In genomic region chr2:197294260-197294659, GRCh38 we compare ENCODE assay signal across 9 cellular contexts. TPM values are rescaled to one million over a fixed set of nuclear protein-coding genes. Genes with fewer than 3 reads are reported as not detected.
DNase-seq lines count a peak whose midpoint lies in the region; ATAC-seq, FAIRE-seq and TF ChIP-seq lines count a peak whose summit lies in the region.
"Had no signal": no experiment of that assay in that cellular context is flagged by ENCODE, and none has a peak within 500 bp of the region (broad histone marks: within the 10 kb centered on the region; RNA-seq: fewer than 3 reads in every experiment).

No MANE protein-coding gene starts in this region.

- peak overlapping the region; percentile 92 to 99 (median 97) for H3K27ac Mint-ChIP-seq in CD8-positive, alpha-beta memory T cell

- no peak for FAIRE-seq in HTR-8/SVneo (lab: Jason Lieb, UNC)

- H3K27ac ChIP-seq in CD8-positive, alpha-beta memory T cell (ENCODE audit: low read depth, low read length): no peak overlapping the region
- peak overlapping the region; percentile 23 to 53 for H3K27ac ChIP-seq in right atrium auricular region
- H3K27ac ChIP-seq in uterus: peak overlapping the region in 1 of 2 donors; percentile 29
- H3K27ac ChIP-seq: epithelial cell of prostate had no signal

- peaks cover 94% of the 10 kb centered on the region for H3K4me1 ChIP-seq in CD8-positive, alpha-beta memory T cell (ENCODE audit: insufficient read depth, low read length)
- H3K4me1 ChIP-seq in right atrium auricular region (peaks cover 0 to 26% of the 10 kb centered on the region in 2 donors), BE2C (no peaks in the 10 kb centered on the region), uterus (no peaks in the 10 kb centered on the region)

- no peaks in the 10 kb centered on the region for H3K27me3 ChIP-seq in CD8-positive, alpha-beta memory T cell (ENCODE audit: insufficient read depth, low read length, poor library complexity, severe bottlenecking)
- no peaks in the 10 kb centered on the region for H3K27me3 ChIP-seq in right atrium auricular region
- H3K27me3 ChIP-seq in BE2C: no peaks in the 10 kb centered on the region
- no peaks in the 10 kb centered on the region for H3K27me3 ChIP-seq in uterus

- H3K27me3 Mint-ChIP-seq in CD8-positive, alpha-beta memory T cell: no peaks in the 10 kb centered on the region

- H3K9me3 ChIP-seq in CD8-positive, alpha-beta memory T cell (ENCODE audit: low read length): no peaks in the 10 kb centered on the region
- H3K9me3 ChIP-seq in right atrium auricular region (no peaks in the 10 kb centered on the region), BE2C (no peaks in the 10 kb centered on the region), uterus (no peaks in the 10 kb centered on the region)

- H3K4me1 Mint-ChIP-seq in CD8-positive, alpha-beta memory T cell: peaks cover 93 to 97% (median 96%) of the 10 kb centered on the region in 3 donors

- POLR2A ChIA-PET in CD8-positive, alpha-beta memory T cell (lab: Charles Lee): interaction anchor here (1.1 to 2.1 kb wide), 4 partner anchors 9 to 87 kb away, joined by 4 to 20 read pairs (median 7); partner anchors contain the start of gene ANKRD44

- peaks cover 13 to 50% (median 24%) of the 10 kb centered on the region in 3 donors for H3K36me3 Mint-ChIP-seq in CD8-positive, alpha-beta memory T cell

- no peak for TF ChIP-seq CTCF in right atrium auricular region (IDR thresholded peaks at IDR 0.05)
- TF ChIP-seq CTCF in BE2C (IDR thresholded peaks at IDR 0.05; ENCODE audit: low read depth, low read length): no peak
- TF ChIP-seq CTCF in uterus (IDR thresholded peaks at IDR 0.05): no peak

- ATAC-seq in GM21447 (IDR thresholded peaks at IDR 0.05; ENCODE audit: unreplicated experiment): peak; percentile 42

- H3K4me3 Mint-ChIP-seq in CD8-positive, alpha-beta memory T cell: peak overlapping the region; percentile 60 to 92 (median 85)

- TF ChIP-seq POLR2A in uterus (IDR thresholded peaks at IDR 0.05): no peak

- DNase-seq in CD8-positive, alpha-beta memory T cell: peak in 3 of 5 donors; percentile 34 to 55 (median 50)
- DNase-seq in NAMALWA (ENCODE audit: low spot score): peak; percentile 60
- no peak for DNase-seq in right atrium auricular region (ENCODE audit: low spot score)
- DNase-seq in UCSD-AML1 (lab: John Stamatoyannopoulos, UW; ENCODE audit: unreplicated experiment): no peak
- DNase-seq in BE2C: no peak
- DNase-seq in uterus: no peak
- no peak for DNase-seq in HTR-8/SVneo (ENCODE audit: insufficient read length, low spot score)

- CTCF ChIA-PET in CD8-positive, alpha-beta memory T cell (lab: Charles Lee): interaction anchor here (1.0 to 2.4 kb wide), 6 partner anchors 8 to 99 kb away, joined by 3 to 11 read pairs (median 4); no protein-coding TSS in a partner anchor

- H3K4me3 ChIP-seq in CD8-positive, alpha-beta memory T cell (ENCODE audit: low read length): peak overlapping the region; percentile 13
- H3K4me3 ChIP-seq in right atrium auricular region (no peak overlapping the region), BE2C (ENCODE audit: low read depth, low read length) (no peak overlapping the region), uterus (no peak overlapping the region)

- intact Hi-C loops in uterus (cut with DNase I; ENCODE audit: low total_unique reads): no loop called here

- peaks cover 0 to 8% (median 0%) of the 10 kb centered on the region in 5 donors for H3K9me3 Mint-ChIP-seq in CD8-positive, alpha-beta memory T cell

- no peaks in the 10 kb centered on the region for H3K36me3 ChIP-seq in CD8-positive, alpha-beta memory T cell (ENCODE audit: insufficient read depth, low read length)
- H3K36me3 ChIP-seq in right atrium auricular region: no peaks in the 10 kb centered on the region
- no peaks in the 10 kb centered on the region for H3K36me3 ChIP-seq in BE2C
- H3K36me3 ChIP-seq in uterus: no peaks in the 10 kb centered on the region

RNA-seq across cellular contexts. Expression of gene ANKRD44, which starts 16.3 kb away (rescaled TPM):
- 100 to 1,000 TPM; 142 to 150 TPM for total RNA-seq in CD8-positive, alpha-beta memory T cell
- polyA plus RNA-seq in CD8-positive, alpha-beta memory T cell: 90.1 TPM
- total RNA-seq in right atrium auricular region (10 to 100 TPM in 1 of 2 donors, 1 to 10 TPM in 1; 7.0 to 10.1 TPM), uterus (10 to 100 TPM; 14.4 to 71.5 (median 23.2) TPM)
- 14.4 TPM for polyA plus RNA-seq in BE2C (2012; ENCODE audit: insufficient read depth, insufficient read length, low read depth)

Comparison
In these comparisons a context has a peak if more than half of its experiments do, and no peak if none do; other contexts are left out.
1. DNase-seq: peak in CD8-positive, alpha-beta memory T cell (3 of 5) and NAMALWA (single experiment); none in right atrium auricular region (single experiment), UCSD-AML1 (single experiment), BE2C (single experiment), uterus (0 of 2) and HTR-8/SVneo (single experiment).